7 cellular contexts compared by ENCODE assay signal in genomic region chr3:52532838-52533622, GRCh38. TPM values are rescaled to one million over a fixed set of nuclear protein-coding genes. Genes with fewer than 3 reads are reported as not detected.
A peak's percentile ranks its signal among the peaks of the same experiment; 100 is the strongest.
DNase-seq lines count a peak whose midpoint lies in the region; ATAC-seq, FAIRE-seq and TF ChIP-seq lines count a peak whose summit lies in the region.

No MANE protein-coding gene starts in this region.

- CTCF ChIA-PET in K562 (lab: Yijun Ruan, JAX; ENCODE audit: low intra/inter-chr PET ratio): interaction anchor here (0.6 kb wide), 1 partner anchor 302 kb away, joined by 3 read pairs; the partner anchor contains the start of gene MUSTN1

- TF ChIP-seq CTCF in NB4 (IDR thresholded peaks at IDR 0.05; ENCODE audit: low read depth, low read length): no peak
- TF ChIP-seq CTCF in K562 (IDR thresholded peaks at IDR 0.05 in 2 of 3, conservative IDR thresholded peaks at IDR 0.05 in 1 of 3; ENCODE audit: insufficient read depth in 2 of 3, low read depth in 1 of 3, low read length in 3 of 3): no peak

- 4% methylated on average over 14 of the region's 78 CpGs for WGBS in K562 (ENCODE audit: insufficient coverage, low coverage, missing lambda C conversion rate)

- peak overlapping the region; percentile 82 to 92 for H3K9ac ChIP-seq in K562 (ENCODE audit: insufficient read depth in 1 of 2, low read depth in 2 of 2, low read length in 2 of 2)

- intact Hi-C loops in K562 (cut with micrococcal nuclease): no loop called here

- peaks cover 17% of the 10 kb centered on the region for H3K9me1 ChIP-seq in K562 (ENCODE audit: control insufficient read depth, insufficient read depth, low read length)

- POLR2A ChIA-PET in K562 (lab: Yijun Ruan, JAX): interaction anchor here (0.6 to 1.3 kb wide), 3 partner anchors 10 to 27 kb away, joined by 4 to 5 read pairs (median 5); no protein-coding TSS in a partner anchor

- H3K4me3 ChIP-seq in NB4 (ENCODE audit: low read depth, low read length) (peak overlapping the region; percentile 82), K562 (peak overlapping the region; percentile 75)

- TF ChIP-seq POLR2A in NB4 (IDR thresholded peaks at IDR 0.05; ENCODE audit: extremely low read depth, insufficient read length): no peak
- 0 out of 2 replicates have a peak, but pooled peaks have one; percentile 40 for TF ChIP-seq POLR2A in K562 (conservative IDR thresholded peaks at IDR 0.05)

- DNase-seq in NB4 (ENCODE audit: low read depth): peak; percentile 51
- peak in 3 of 4 experiments; percentile 35 to 64 (median 61) for DNase-seq in K562 (ENCODE audit: extremely low read depth in 1 of 4, low spot score in 3 of 4)
- peak; percentile 50 for DNase-seq in iPS-NIHi7 (ENCODE audit: extremely low spot score)
- peak; percentile 36 for DNase-seq in stimulated activated CD4-positive, alpha-beta T cell treated with anti-CD3 and anti-CD28 coated beads, Interleukin-4, amount 100 ng/mL, for 1 hour
- DNase-seq in occipital lobe (lab: John Stamatoyannopoulos, UW): no peak
- DNase-seq in SIG-M5 (lab: John Stamatoyannopoulos, UW): no peak

- ATAC-seq in GM18511 (IDR thresholded peaks at IDR 0.05; ENCODE audit: unreplicated experiment) (peak; percentile 7), K562 (peak; percentile 13)

- TF ChIP-seq EP300 in K562 (IDR thresholded peaks at IDR 0.05; ENCODE audit: low read length): no peak

- no peak overlapping the region for H2AFZ ChIP-seq in K562 (ENCODE audit: low read depth, low read length)

- peaks cover 22% of the 10 kb centered on the region for H4K20me1 ChIP-seq in K562 (replicated peaks; ENCODE audit: control insufficient read depth, insufficient read depth, low read length)

- H3K79me2 ChIP-seq in K562 (ENCODE audit: control insufficient read depth, insufficient read depth, low read length): peaks cover 81% of the 10 kb centered on the region

- no peaks in the 10 kb centered on the region for H3K9me3 ChIP-seq in K562 (replicated peaks; ENCODE audit: control insufficient read depth, insufficient read depth, low read depth, low read length)

- H3K27ac ChIP-seq in K562 (ENCODE audit: extremely low read depth, low read depth, low read length): peak overlapping the region; percentile 82

- in situ Hi-C loops in K562 (cut with MboI): no loop called here

- no TSS peak for BruUV-seq in K562 (replicated peaks; lab: Mats Ljungman, UMichigan)

- H3K36me3 ChIP-seq in K562 (ENCODE audit: control insufficient read depth, insufficient read depth, low read length): peaks cover 47% of the 10 kb centered on the region; the same call in 2 of the 3 replicates

- FAIRE-seq in K562 (lab: Jason Lieb, UNC): no peak

- H3K4me2 ChIP-seq in K562 (ENCODE audit: insufficient read depth, low read length): peak overlapping the region; percentile 78

- peaks cover 29 to 52% of the 10 kb centered on the region in 2 experiments for H3K4me1 ChIP-seq in K562 (replicated peaks in 1 of 2; ENCODE audit: control insufficient read depth in 2 of 2, insufficient read depth in 2 of 2, low read length in 2 of 2)

- H3K27me3 ChIP-seq in K562 (ENCODE audit: control insufficient read depth in 2 of 2, insufficient read depth in 2 of 2, low read length in 2 of 2): no peaks in the 10 kb centered on the region

- no peak for TF ChIP-seq RAD21 in K562 (CRISPR knock-in tag; conservative IDR thresholded peaks at IDR 0.05 in 1 of 2, IDR thresholded peaks at IDR 0.05 in 1 of 2)

TF ChIP-seq in K562, 482 proteins besides CTCF, POLR2A, EP300 and RAD21 (continues in another document):
- no peak for TF ChIP-seq EWSR1 (IDR thresholded peaks at IDR 0.05; ENCODE audit: borderline replicate concordance, low read depth, partially characterized antibody)
- no peak for TF ChIP-seq SMARCA5 (IDR thresholded peaks at IDR 0.05)
- TF ChIP-seq NONO (IDR thresholded peaks at IDR 0.05; ENCODE audit: low read depth in 2 of 2, low read length in 1 of 2): peak in 1 of 2 experiments; percentile 33; a peak in 1 of 4 replicates
- peak; percentile 69; the same call in 1 of the 2 replicates for TF ChIP-seq KAT7 (CRISPR knock-in tag; IDR thresholded peaks at IDR 0.05; ENCODE audit: borderline replicate concordance)
- peak; percentile 46; the same call in 1 of the 2 replicates for TF ChIP-seq EP400 (IDR thresholded peaks at IDR 0.05)
- peak; percentile 32; the same call in 1 of the 2 replicates for TF ChIP-seq ZFX (CRISPR knock-in tag; IDR thresholded peaks at IDR 0.05)
- TF ChIP-seq ATF7 (IDR thresholded peaks at IDR 0.05): 0 out of 2 replicates have a peak, but pooled peaks have one; percentile 3
- no peak for TF ChIP-seq ZNF311 (CRISPR knock-in tag; IDR thresholded peaks at IDR 0.05)
- peak; percentile 20 for TF ChIP-seq RBM22 (IDR thresholded peaks at IDR 0.05; ENCODE audit: low read depth, low read length, poor library complexity, severe bottlenecking)
- no peak for TF ChIP-seq NR2C1 (IDR thresholded peaks at IDR 0.05)
- TF ChIP-seq NR2C1 (tag; IDR thresholded peaks at IDR 0.05): 0 out of 2 replicates have a peak, but pooled peaks have one; percentile 4
- TF ChIP-seq POLR2H (tag; IDR thresholded peaks at IDR 0.05; ENCODE audit: low read depth): no peak
- peak; percentile 79 for TF ChIP-seq POLR2G (IDR thresholded peaks at IDR 0.05; ENCODE audit: low read depth, low read length)
- peak; percentile 29; the same call in 1 of the 2 replicates for TF ChIP-seq HNRNPL (IDR thresholded peaks at IDR 0.05; ENCODE audit: low read depth, low read length)

RNA-seq across cellular contexts. Expression of gene NT5DC2, which starts 0.6 kb away (rescaled TPM):
- 149 and 396 TPM in 2 replicates for total RNA-seq in K562 (2011; cell fraction: chromatin; rRNA removed; ENCODE audit: low replicate concordance)
- total RNA-seq in K562 (2011; cell fraction: nucleolus; rRNA removed): 249 and 262 TPM in 2 replicates
- 155 and 157 TPM in 2 replicates for total RNA-seq in K562 (2011; cell fraction: nucleoplasm; rRNA removed)
- 122 and 177 TPM in 2 replicates for total RNA-seq in K562 (2014; rRNA removed)
- total RNA-seq in K562 (2014; rRNA removed; fragmentation: Illumina TruSeq; extraction: Trizol): 52.5 and 60.9 TPM in 2 replicates
- total RNA-seq in K562 (2015; rRNA removed; fragmentation: Illumina TruSeq; extraction: Trizol): 80.5 and 88.7 TPM in 2 replicates
- 168 and 171 TPM in 2 replicates for total RNA-seq in K562 (2021)
- polyA plus RNA-seq in K562 (2011; rRNA removed): 133 and 165 TPM in 2 replicates
- polyA plus RNA-seq in K562 (2011; cell fraction: cytosol; rRNA removed): 143 and 272 TPM in 2 replicates
- 440 and 526 TPM in 2 replicates for polyA plus RNA-seq in K562 (2011; cell fraction: nucleus; rRNA removed)
- polyA plus RNA-seq in K562 (2012): 107 and 154 TPM in 2 replicates
- 140 and 168 TPM in 2 replicates for polyA plus RNA-seq in K562 (2014; fragmentation: Illumina TruSeq; extraction: Trizol)
- 10 to 100 TPM; 25.6 to 37.5 TPM for polyA plus RNA-seq in K562 (2014; fragmentation: Nextera tagmentation; extraction: Ambion mirVana)
- 150 and 173 TPM in 2 replicates for polyA plus RNA-seq in K562 (2014; rRNA removed)
- polyA minus RNA-seq in K562 (2011; rRNA and poly(A)+ RNA removed): 77.2 and 97.0 TPM in 2 replicates
- 74.4 and 91.0 TPM in 2 replicates for polyA minus RNA-seq in K562 (2011; cell fraction: cytosol; rRNA and poly(A)+ RNA removed)
- polyA minus RNA-seq in K562 (2011; cell fraction: nucleus; rRNA and poly(A)+ RNA removed): 76.3 and 93.3 TPM in 2 replicates
- 33.5 TPM for total RNA-seq in occipital lobe

RNA-seq across cellular contexts. Expression of gene UQCC5, which starts 3.4 kb away (rescaled TPM):
- 16.1 and 17.7 TPM in 2 replicates for total RNA-seq in K562 (2011; cell fraction: chromatin; rRNA removed; ENCODE audit: low replicate concordance)
- 11.6 and 16.8 TPM in 2 replicates for total RNA-seq in K562 (2011; cell fraction: nucleolus; rRNA removed)
- total RNA-seq in K562 (2011; cell fraction: nucleoplasm; rRNA removed): 22.7 and 45.6 TPM in 2 replicates
- total RNA-seq in K562 (2014; rRNA removed) (28.6 and 41.1 TPM in 2 replicates), K562 (2014; rRNA removed; fragmentation: Illumina TruSeq; extraction: Trizol) (13.8 and 16.4 TPM in 2 replicates), K562 (2015; rRNA removed; fragmentation: Illumina TruSeq; extraction: Trizol) (33.8 and 38.3 TPM in 2 replicates), K562 (2021) (23.3 and 32.2 TPM in 2 replicates), occipital lobe (4.1 TPM)
- polyA plus RNA-seq in K562 (2011; rRNA removed) (10.2 and 11.3 TPM in 2 replicates), K562 (2014; fragmentation: Illumina TruSeq; extraction: Trizol) (18.0 and 31.0 TPM in 2 replicates), K562 (2014; fragmentation: Nextera tagmentation; extraction: Ambion mirVana) (10 to 100 TPM; 36.3 to 36.7 TPM), K562 (2014; rRNA removed) (45.3 and 55.4 TPM in 2 replicates)
- 12.1 and 14.9 TPM in 2 replicates for polyA plus RNA-seq in K562 (2011; cell fraction: cytosol; rRNA removed)
- 17.8 and 22.9 TPM in 2 replicates for polyA plus RNA-seq in K562 (2011; cell fraction: nucleus; rRNA removed)
- 36.7 and 97.1 TPM in 2 replicates for polyA plus RNA-seq in K562 (2012)
- 7.6 and 8.3 TPM in 2 replicates for polyA minus RNA-seq in K562 (2011; rRNA and poly(A)+ RNA removed)
- polyA minus RNA-seq in K562 (2011; cell fraction: cytosol; rRNA and poly(A)+ RNA removed): 9.0 and 12.3 TPM in 2 replicates
- polyA minus RNA-seq in K562 (2011; cell fraction: nucleus; rRNA and poly(A)+ RNA removed): 6.5 and 9.8 TPM in 2 replicates

RNA-seq across cellular contexts. Expression of gene STAB1, which starts 37.9 kb away (rescaled TPM):
- 6.3 and 21.2 TPM in 2 replicates for total RNA-seq in K562 (2011; cell fraction: chromatin; rRNA removed; ENCODE audit: low replicate concordance)
- 16.3 and 17.0 TPM in 2 replicates for total RNA-seq in K562 (2011; cell fraction: nucleolus; rRNA removed)
- total RNA-seq in K562 (2011; cell fraction: nucleoplasm; rRNA removed): 8.3 and 8.5 TPM in 2 replicates
- 1.6 and 3.4 TPM in 2 replicates for total RNA-seq in K562 (2014; rRNA removed)
- total RNA-seq in K562 (2014; rRNA removed; fragmentation: Illumina TruSeq; extraction: Trizol): 1.1 TPM in 2 replicates
- total RNA-seq in K562 (2015; rRNA removed; fragmentation: Illumina TruSeq; extraction: Trizol): 0.75 and 1.2 TPM in 2 replicates
- total RNA-seq in K562 (2021): 3.9 and 4.7 TPM in 2 replicates
- polyA plus RNA-seq in K562 (2011; rRNA removed): 1.8 and 4.4 TPM in 2 replicates
- 2.6 and 3.1 TPM in 2 replicates for polyA plus RNA-seq in K562 (2011; cell fraction: cytosol; rRNA removed)
- 34.1 and 41.9 TPM in 2 replicates for polyA plus RNA-seq in K562 (2011; cell fraction: nucleus; rRNA removed)
- 1.6 and 2.7 TPM in 2 replicates for polyA plus RNA-seq in K562 (2012)
- 0.86 and 1.6 TPM in 2 replicates for polyA plus RNA-seq in K562 (2014; fragmentation: Illumina TruSeq; extraction: Trizol)
- under 1 TPM; 0.20 TPM for polyA plus RNA-seq in K562 (2014; fragmentation: Nextera tagmentation; extraction: Ambion mirVana)
- polyA plus RNA-seq in K562 (2014; rRNA removed): 1.8 and 3.4 TPM in 2 replicates
- 1.6 and 2.3 TPM in 2 replicates for polyA minus RNA-seq in K562 (2011; rRNA and poly(A)+ RNA removed)
- polyA minus RNA-seq in K562 (2011; cell fraction: cytosol; rRNA and poly(A)+ RNA removed): 1.9 and 3.1 TPM in 2 replicates
- polyA minus RNA-seq in K562 (2011; cell fraction: nucleus; rRNA and poly(A)+ RNA removed): 8.5 and 12.6 TPM in 2 replicates
- total RNA-seq in occipital lobe: 14.8 TPM

Comparison
In these comparisons a context has a peak if more than half of its experiments do, and no peak if none do; other contexts are left out.
1. DNase-seq: peak in NB4 (single experiment), K562 (3 of 4), iPS-NIHi7 (single experiment) and stimulated activated CD4-positive, alpha-beta T cell treated with anti-CD3 and anti-CD28 coated beads, Interleukin-4, amount 100 ng/mL, for 1 hour (single experiment); none in occipital lobe (single experiment) and SIG-M5 (single experiment).